14 cellular contexts compared by ENCODE assay signal in the genomic region with DNA sequence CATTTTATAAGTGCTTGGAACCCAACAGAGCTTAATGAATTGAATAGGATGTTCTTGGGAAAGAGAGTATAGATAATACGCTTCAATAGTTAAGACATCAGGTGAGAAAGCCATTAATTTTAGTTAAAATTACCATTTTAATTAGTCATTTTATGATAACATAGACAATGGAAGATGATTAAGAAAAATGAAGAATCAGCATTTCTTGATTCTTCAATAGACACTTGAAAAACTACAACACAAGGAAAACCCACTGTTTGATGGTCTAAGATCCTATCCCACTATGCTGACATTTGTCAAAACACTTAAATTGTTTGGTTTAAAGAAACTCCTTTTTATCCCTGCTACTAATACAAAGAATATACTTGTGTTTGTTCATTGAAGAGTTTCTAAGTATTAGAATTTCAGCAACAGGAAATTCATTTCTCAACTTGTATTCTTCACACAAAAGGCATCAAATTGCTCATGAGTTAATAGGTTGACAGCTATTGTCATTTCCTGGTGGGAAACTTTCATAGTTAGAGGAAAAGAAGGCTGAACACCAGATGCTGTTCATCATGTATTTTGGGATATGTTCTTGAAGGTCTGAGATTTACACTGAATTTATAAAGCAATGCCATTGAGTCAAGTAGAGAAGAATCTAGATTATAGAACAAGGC. TPM values are rescaled to one million over a fixed set of nuclear protein-coding genes. Genes with fewer than 3 reads are reported as not detected.
DNase-seq lines count a peak whose midpoint lies in the region; ATAC-seq and TF ChIP-seq lines count a peak whose summit lies in the region.
"Had no signal": no experiment of that assay in that cellular context is flagged by ENCODE, and none has a peak within 500 bp of the region (broad histone marks: within the 10 kb centered on the region; RNA-seq: fewer than 3 reads in every experiment).

No MANE protein-coding gene starts in this region.

- no peak for TF ChIP-seq EP300 in SK-N-SH (IDR thresholded peaks at IDR 0.05; ENCODE audit: borderline replicate concordance in 1 of 2, low read depth in 1 of 2, low read length in 1 of 2)

- peaks cover 38% of the 10 kb centered on the region for H3F3A ChIP-seq in SK-N-SH (replicated peaks; ENCODE audit: insufficient read depth)

- DNase-seq in SK-N-SH (no peak), endodermal cell (no peak), tibial artery (no peak), NCI-H1694 (lab: John Stamatoyannopoulos, UW) (no peak), NCI-H69 (lab: John Stamatoyannopoulos, UW) (no peak)
- DNase-seq in stimulated activated CD4-positive, alpha-beta T cell treated with anti-CD3 and anti-CD28 coated beads, Interleukin-15, amount 100 ng/mL, for 24 hours, result no peak
- DNase-seq: activated CD4-positive, alpha-beta memory T cell treated with anti-CD3 and anti-CD28 coated beads for 36 hours; GF-D8; H7; NCI-H2107 had no signal

- peaks cover 6% of the 10 kb centered on the region for H3K4me1 Mint-ChIP-seq in endodermal cell

- CTCF ChIA-PET in SK-N-SH (lab: Yijun Ruan, JAX), result interaction anchor here (1.0 kb wide), 1 partner anchor 10 kb away, joined by 3 read pairs; no protein-coding TSS in a partner anchor

- TF ChIP-seq CTCF in SK-N-SH (IDR thresholded peaks at IDR 0.05) (no peak), endodermal cell (conservative IDR thresholded peaks at IDR 0.05) (no peak), tibial artery (IDR thresholded peaks at IDR 0.05) (no peak)

- POLR2A ChIA-PET in SK-N-SH (lab: Yijun Ruan, JAX), result no interaction called here

- H3K27me3 ChIP-seq in SK-N-SH (ENCODE audit: insufficient read depth) (no peaks in the 10 kb centered on the region), endodermal cell (ENCODE audit: control insufficient read depth, insufficient read depth, low read length, poor library complexity, severe bottlenecking) (no peaks in the 10 kb centered on the region), muscle layer of duodenum (ENCODE audit: low read depth, low read length) (no peaks in the 10 kb centered on the region), tibial artery (no peaks in the 10 kb centered on the region)

- no peaks in the 10 kb centered on the region for H3K9me3 Mint-ChIP-seq in endodermal cell
- H3K9me3 Mint-ChIP-seq: activated CD4-positive, alpha-beta memory T cell treated with anti-CD3 and anti-CD28 coated beads for 36 hours; stimulated activated naive CD8-positive, alpha-beta T cell treated with anti-CD3 and anti-CD28 coated beads, Interleukin-15, Interleukin-2, amounts not matched to agents 100 ng/mL and 50 ng/mL, for 24 hours had no signal

- no peaks in the 10 kb centered on the region for H3K79me2 ChIP-seq in SK-N-SH (ENCODE audit: insufficient read depth)

- no peak for TF ChIP-seq RAD21 in SK-N-SH (IDR thresholded peaks at IDR 0.05; ENCODE audit: low read length)

- H3K4me3 Mint-ChIP-seq in endodermal cell, result no peak overlapping the region
- H3K4me3 Mint-ChIP-seq: activated CD4-positive, alpha-beta memory T cell treated with anti-CD3 and anti-CD28 coated beads for 36 hours; stimulated activated naive CD8-positive, alpha-beta T cell treated with anti-CD3 and anti-CD28 coated beads, Interleukin-15, Interleukin-2, amounts not matched to agents 100 ng/mL and 50 ng/mL, for 24 hours had no signal

- H3K4me1 ChIP-seq in SK-N-SH (ENCODE audit: control insufficient read depth in 1 of 2, insufficient read depth in 2 of 2, low read depth in 1 of 2, low read length in 1 of 2) (peaks cover 0 to 16% of the 10 kb centered on the region in 2 experiments; a peak in 2 of 4 replicates), endodermal cell (ENCODE audit: control insufficient read depth, insufficient read depth, low read length) (no peaks in the 10 kb centered on the region), muscle layer of duodenum (ENCODE audit: control insufficient read depth in 1 of 2, insufficient read depth in 2 of 2, low read length in 2 of 2) (peaks cover 0 to 5% of the 10 kb centered on the region in 2 donors), tibial artery (peaks cover 0 to 76% (median 36%) of the 10 kb centered on the region in 4 donors)

- no peaks in the 10 kb centered on the region for H3K9me2 ChIP-seq in SK-N-SH

- no peak overlapping the region for H3K4me3 ChIP-seq in SK-N-SH (ENCODE audit: low read depth in 2 of 2, low read length in 1 of 2)
- H3K4me3 ChIP-seq in endodermal cell (ENCODE audit: low read length), result no peak overlapping the region
- H3K4me3 ChIP-seq in muscle layer of duodenum (ENCODE audit: low read depth in 1 of 2, low read length in 2 of 2), result no peak overlapping the region
- no peak overlapping the region for H3K4me3 ChIP-seq in tibial artery

- H3K9me3 ChIP-seq in SK-N-SH, result no peaks in the 10 kb centered on the region
- H3K9me3 ChIP-seq in endodermal cell (ENCODE audit: control insufficient read depth, low read length), result no peaks in the 10 kb centered on the region
- no peaks in the 10 kb centered on the region for H3K9me3 ChIP-seq in muscle layer of duodenum (ENCODE audit: control insufficient read depth in 1 of 2, low read length in 2 of 2)
- no peaks in the 10 kb centered on the region for H3K9me3 ChIP-seq in tibial artery

- intact Hi-C loops in tibial artery (cut with DNase I; ENCODE audit: low total_unique reads), result no loop called here

- H2AFZ ChIP-seq in SK-N-SH (ENCODE audit: low read depth), result peak overlapping the region; percentile 76; the same call in 1 of the 2 replicates

- H3K9ac ChIP-seq in SK-N-SH (peak overlapping the region; percentile 76; the same call in 1 of the 2 replicates), endodermal cell (ENCODE audit: extremely low read depth, low read length, poor library complexity, severe bottlenecking) (no peak overlapping the region)

- H3K27me3 Mint-ChIP-seq in endodermal cell (ENCODE audit: insufficient read depth), result no peaks in the 10 kb centered on the region

- H3K4me2 ChIP-seq in SK-N-SH, result peak overlapping the region; percentile 63; the same call in 1 of the 2 replicates

- 74% methylated on average over 1 of the region's 1 CpG for WGBS in SK-N-SH (ENCODE audit: low lambda C conversion rate)
- no CpG with 5 or more reads among the region's 1 CpG for WGBS in endodermal cell (ENCODE audit: insufficient coverage in 1 of 2, insufficient read length in 1 of 2), 2 experiments

- no peaks in the 10 kb centered on the region for H4K20me1 ChIP-seq in SK-N-SH (ENCODE audit: insufficient read depth)

- H3K36me3 ChIP-seq in SK-N-SH (replicated peaks in 1 of 2; ENCODE audit: control insufficient read depth in 1 of 2, insufficient read depth in 2 of 2, low read length in 1 of 2) (no peaks in the 10 kb centered on the region), endodermal cell (ENCODE audit: control insufficient read depth, insufficient read depth, low read length) (no peaks in the 10 kb centered on the region), muscle layer of duodenum (ENCODE audit: control insufficient read depth in 1 of 2, insufficient read depth in 2 of 2, low read length in 2 of 2) (peaks cover 0 to 6% of the 10 kb centered on the region in 2 donors), tibial artery (no peaks in the 10 kb centered on the region)

- H3K27ac ChIP-seq in SK-N-SH (ENCODE audit: low read depth in 2 of 2, low read length in 1 of 2) (peak overlapping the region; percentile 85 to 99), endodermal cell (ENCODE audit: low read depth, low read length) (peak overlapping the region; percentile 30), muscle layer of duodenum (ENCODE audit: low read length) (peak overlapping the region; percentile 17), tibial artery (peak overlapping the region; percentile 75 to 77)
- H3K27ac ChIP-seq: 22Rv1 had no signal

- no peak overlapping the region for H3K27ac Mint-ChIP-seq in endodermal cell
- H3K27ac Mint-ChIP-seq: activated CD4-positive, alpha-beta memory T cell treated with anti-CD3 and anti-CD28 coated beads for 36 hours; stimulated activated naive CD8-positive, alpha-beta T cell treated with anti-CD3 and anti-CD28 coated beads, Interleukin-15, Interleukin-2, amounts not matched to agents 100 ng/mL and 50 ng/mL, for 24 hours had no signal

- ATAC-seq in SK-N-SH treated with all-trans-retinoic acid at 6 μM for 48 hours, result no peak

- no peaks in the 10 kb centered on the region for H3K36me3 Mint-ChIP-seq in endodermal cell (ENCODE audit: low read depth)
- H3K36me3 Mint-ChIP-seq: activated CD4-positive, alpha-beta memory T cell treated with anti-CD3 and anti-CD28 coated beads for 36 hours had no signal

TF ChIP-seq in SK-N-SH, 30 proteins besides CTCF, POLR2A, EP300 and RAD21 (continues in another document):
- no peak for TF ChIP-seq POLR2AphosphoS5 (IDR thresholded peaks at IDR 0.05; ENCODE audit: low read depth, low read length)
- TF ChIP-seq MXI1 (IDR thresholded peaks at IDR 0.05; ENCODE audit: low read depth, low read length), result no peak
- no peak for TF ChIP-seq TEAD4 (IDR thresholded peaks at IDR 0.05; ENCODE audit: borderline replicate concordance, insufficient read depth)
- TF ChIP-seq CHD2 (IDR thresholded peaks at IDR 0.05; ENCODE audit: low read length, partially characterized antibody), result no peak
- TF ChIP-seq RFX5 (IDR thresholded peaks at IDR 0.05; ENCODE audit: low read length), result no peak
- TF ChIP-seq YY1 (IDR thresholded peaks at IDR 0.05; ENCODE audit: low read depth), result no peak

TF ChIP-seq in SK-N-SH treated with all-trans-retinoic acid at 6 μM for 48 hours, 23 proteins besides CTCF, POLR2A, EP300 and RAD21:
- no peak for TF ChIP-seq TCF4 (CRISPR knock-in tag; IDR thresholded peaks at IDR 0.05; ENCODE audit: borderline replicate concordance)

RNA-seq across cellular contexts. Expression of a gene that starts 9.6 kb away (rescaled TPM):
- polyA plus RNA-seq in SK-N-SH (2012; rRNA removed), result 20.9 and 33.7 TPM in 2 replicates
- 11.6 and 21.0 TPM in 2 replicates for polyA plus RNA-seq in SK-N-SH (2012; cell fraction: cytosol; rRNA removed)
- 125 and 134 TPM in 2 replicates for polyA plus RNA-seq in SK-N-SH (2012; cell fraction: nucleus; rRNA removed)
- 1 to 10 TPM in 1 of 2 donors, under 1 TPM in 1; 0.44 to 1.5 TPM for total RNA-seq in endodermal cell
- 0.78 TPM for polyA plus RNA-seq in endodermal cell (2013, experiment 1 of 2)
- polyA plus RNA-seq in endodermal cell (2013, experiment 2 of 2), result 0.58 TPM
- total RNA-seq: activated CD4-positive, alpha-beta memory T cell treated with anti-CD3 and anti-CD28 coated beads for 36 hours; H7 had no signal

RNA-seq across cellular contexts. Expression of a gene that starts 49.3 kb away (rescaled TPM):
- polyA plus RNA-seq in SK-N-SH (2012; rRNA removed), result 4.8 and 8.2 TPM in 2 replicates
- 5.9 and 8.4 TPM in 2 replicates for polyA plus RNA-seq in SK-N-SH (2012; cell fraction: cytosol; rRNA removed)
- 4.2 and 11.6 TPM in 2 replicates for polyA plus RNA-seq in SK-N-SH (2012; cell fraction: nucleus; rRNA removed)
- 10 to 100 TPM; 10.4 to 11.5 TPM for total RNA-seq in endodermal cell
- polyA plus RNA-seq in endodermal cell (2013, experiment 1 of 2), result 11.6 TPM
- polyA plus RNA-seq in endodermal cell (2013, experiment 2 of 2), result 13.1 TPM

Comparison
In these comparisons a context has a peak if more than half of its experiments do, and no peak if none do; other contexts are left out.
1. H3K27ac ChIP-seq: peak in every context shown above with its lines; median percentile 92 in SK-N-SH; 76 in tibial artery; 30 in endodermal cell; 17 in muscle layer of duodenum.